16 cellular contexts compared by ENCODE assay signal in genomic region chr10:126239844-126240243, GRCh38.
DNase-seq lines count a peak whose midpoint lies in the region; ATAC-seq and TF ChIP-seq lines count a peak whose summit lies in the region.
"Had no signal": no experiment of that assay in that cellular context is flagged by ENCODE, and none has a peak within 500 bp of the region (broad histone marks: within the 10 kb centered on the region; RNA-seq: fewer than 3 reads in every experiment).

No MANE protein-coding gene starts in this region.

- H3K27me3 ChIP-seq in HCT116 (ENCODE audit: insufficient read depth, low read length) (peaks cover 36% of the 10 kb centered on the region; the same call in 1 of the 2 replicates), endodermal cell (ENCODE audit: control insufficient read depth, insufficient read depth, low read length, poor library complexity, severe bottlenecking) (no peaks in the 10 kb centered on the region)
- H3K27me3 ChIP-seq: Peyer's patch had no signal

- no peaks in the 10 kb centered on the region for H3K36me3 Mint-ChIP-seq in endodermal cell (ENCODE audit: low read depth)
- no peaks in the 10 kb centered on the region for H3K36me3 Mint-ChIP-seq in stimulated activated effector memory CD8-positive, alpha-beta T cell treated with anti-CD3 and anti-CD28 coated beads, Interleukin-12 subunit alpha, Interleukin-12 subunit beta, amount 100 ng/mL, for 72 hours
- no peaks in the 10 kb centered on the region for H3K36me3 Mint-ChIP-seq in activated T-cell treated with anti-CD3 and anti-CD28 coated beads, Interleukin-2, amount 50 U/mL, for 4 hours (ENCODE audit: insufficient read depth)
- H3K36me3 Mint-ChIP-seq: CD4-positive, CD25-positive, alpha-beta regulatory T cell had no signal

- H3K27ac ChIP-seq in HCT116 (ENCODE audit: low read depth, low read length), result no peak overlapping the region
- H3K27ac ChIP-seq in endodermal cell (ENCODE audit: low read depth, low read length), result no peak overlapping the region
- H3K27ac ChIP-seq: Peyer's patch had no signal

- no peaks in the 10 kb centered on the region for H4K20me1 ChIP-seq in HCT116 (ENCODE audit: insufficient read depth)

- no peak overlapping the region for H2AFZ ChIP-seq in HCT116 (ENCODE audit: low read depth, low read length, poor library complexity, severe bottlenecking)

- ATAC-seq in HCT116 (0 out of 2 replicates have a peak, but pooled peaks have one; percentile 34), HG03025 (IDR thresholded peaks at IDR 0.05; ENCODE audit: low FRiP score, unreplicated experiment) (no peak)
- peak; percentile 39 for ATAC-seq in stimulated activated effector memory CD8-positive, alpha-beta T cell treated with anti-CD3 and anti-CD28 coated beads, Interleukin-12 subunit alpha, Interleukin-12 subunit beta, amount 100 ng/mL, for 72 hours
- ATAC-seq in activated T-cell treated with anti-CD3 and anti-CD28 coated beads, Interleukin-2, amount 50 U/mL, for 4 hours, result no peak
- ATAC-seq: SK-N-SH treated with all-trans-retinoic acid at 6 μM for 48 hours had no signal

- H3K79me2 ChIP-seq in HCT116 (ENCODE audit: insufficient read depth, low read length), result no peaks in the 10 kb centered on the region

- CTCF ChIA-PET in HCT116 (lab: Charles Lee), result no interaction called here

- RAD21 ChIA-PET in HCT116 (lab: Charles Lee; ENCODE audit: low non-redundant PET in 1 of 2, low total read pairs in 2 of 2, uncharacterized antibody in 2 of 2, unreplicated experiment in 2 of 2), result no interaction called here

- BruUV-seq in HCT116 (replicated peaks; lab: Mats Ljungman, UMichigan), result no TSS peak

- H3K27me3 Mint-ChIP-seq in endodermal cell (ENCODE audit: insufficient read depth), result no peaks in the 10 kb centered on the region
- H3K27me3 Mint-ChIP-seq in activated T-cell treated with anti-CD3 and anti-CD28 coated beads, Interleukin-2, amount 50 U/mL, for 4 hours (ENCODE audit: low read depth), result peaks cover 2% of the 10 kb centered on the region
- H3K27me3 Mint-ChIP-seq: IgD-negative memory B cell had no signal

- H3K4me3 ChIP-seq in HCT116 (replicated peaks in 1 of 2; ENCODE audit: low read depth in 1 of 2, low read length in 2 of 2) (no peak overlapping the region), endodermal cell (ENCODE audit: low read length) (no peak overlapping the region)
- H3K4me3 ChIP-seq: Peyer's patch had no signal

- no peak for TF ChIP-seq CTCF in HCT116 (IDR thresholded peaks at IDR 0.05 in 2 of 3, conservative IDR thresholded peaks at IDR 0.05 in 1 of 3; ENCODE audit: borderline replicate concordance in 1 of 3, insufficient read depth in 1 of 3, low read depth in 2 of 3, low read length in 2 of 3)
- no peak for TF ChIP-seq CTCF in endodermal cell (conservative IDR thresholded peaks at IDR 0.05)

- no peak for TF ChIP-seq RAD21 in HCT116 (IDR thresholded peaks at IDR 0.05; ENCODE audit: low read depth)

- H3K9me3 ChIP-seq in HCT116 (ENCODE audit: control insufficient read depth in 1 of 2, insufficient read depth in 1 of 2, low read depth in 1 of 2, low read length in 2 of 2), result no peaks in the 10 kb centered on the region
- H3K9me3 ChIP-seq in endodermal cell (ENCODE audit: control insufficient read depth, low read length), result no peaks in the 10 kb centered on the region
- H3K9me3 ChIP-seq: Peyer's patch had no signal

- H3K36me3 ChIP-seq in HCT116 (ENCODE audit: control insufficient read depth in 1 of 2, insufficient read depth in 2 of 2, low read length in 2 of 2), result no peaks in the 10 kb centered on the region
- H3K36me3 ChIP-seq in endodermal cell (ENCODE audit: control insufficient read depth, insufficient read depth, low read length), result no peaks in the 10 kb centered on the region
- H3K36me3 ChIP-seq: Peyer's patch had no signal

- no peak overlapping the region for H3K27ac Mint-ChIP-seq in endodermal cell
- no peak overlapping the region for H3K27ac Mint-ChIP-seq in stimulated activated effector memory CD8-positive, alpha-beta T cell treated with anti-CD3 and anti-CD28 coated beads, Interleukin-12 subunit alpha, Interleukin-12 subunit beta, amount 100 ng/mL, for 72 hours
- H3K27ac Mint-ChIP-seq: CD4-positive, CD25-positive, alpha-beta regulatory T cell; IgD-negative memory B cell had no signal

- POLR2A ChIA-PET in HCT116 (lab: Charles Lee), result no interaction called here

- WGBS in endodermal cell (ENCODE audit: insufficient coverage in 1 of 2, insufficient read length in 1 of 2), 2 experiments, result 92 to 96% methylated on average over 8 of the region's 8 CpGs

- H3K4me3 Mint-ChIP-seq in endodermal cell, result no peak overlapping the region
- no peak overlapping the region for H3K4me3 Mint-ChIP-seq in stimulated activated effector memory CD8-positive, alpha-beta T cell treated with anti-CD3 and anti-CD28 coated beads, Interleukin-12 subunit alpha, Interleukin-12 subunit beta, amount 100 ng/mL, for 72 hours
- no peak overlapping the region for H3K4me3 Mint-ChIP-seq in activated T-cell treated with anti-CD3 and anti-CD28 coated beads, Interleukin-2, amount 50 U/mL, for 4 hours
- H3K4me3 Mint-ChIP-seq: CD4-positive, CD25-positive, alpha-beta regulatory T cell; IgD-negative memory B cell had no signal

- no peak for TF ChIP-seq POLR2A in HCT116 (IDR thresholded peaks at IDR 0.05; ENCODE audit: borderline replicate concordance, extremely low read depth, insufficient read depth, insufficient read length)

- H3K9me2 ChIP-seq in HCT116 (ENCODE audit: insufficient read depth), result no peaks in the 10 kb centered on the region

- H3K9ac ChIP-seq in HCT116 (ENCODE audit: low read length) (no peak overlapping the region), endodermal cell (ENCODE audit: extremely low read depth, low read length, poor library complexity, severe bottlenecking) (no peak overlapping the region)

- no peak overlapping the region for H3K4me2 ChIP-seq in HCT116 (ENCODE audit: low read length)

- intact Hi-C loops in HCT116 (cut with micrococcal nuclease), result no loop called here

- no peaks in the 10 kb centered on the region for H3K4me1 Mint-ChIP-seq in endodermal cell
- peaks cover 6% of the 10 kb centered on the region for H3K4me1 Mint-ChIP-seq in stimulated activated effector memory CD8-positive, alpha-beta T cell treated with anti-CD3 and anti-CD28 coated beads, Interleukin-12 subunit alpha, Interleukin-12 subunit beta, amount 100 ng/mL, for 72 hours
- no peaks in the 10 kb centered on the region for H3K4me1 Mint-ChIP-seq in activated T-cell treated with anti-CD3 and anti-CD28 coated beads, Interleukin-2, amount 50 U/mL, for 4 hours (ENCODE audit: low read depth)
- H3K4me1 Mint-ChIP-seq: CD4-positive, CD25-positive, alpha-beta regulatory T cell; IgD-negative memory B cell had no signal

- DNase-seq in HCT116 (ENCODE audit: low read depth, low spot score) (no peak), SHP77 treated with DMSO at 0.1 percent for 48 hours (lab: John Stamatoyannopoulos, UW) (peak; percentile 40), endodermal cell (peak; percentile 35), AG08396 (ENCODE audit: low spot score) (no peak)
- DNase-seq in stimulated activated effector memory CD8-positive, alpha-beta T cell treated with anti-CD3 and anti-CD28 coated beads, Interleukin-12 subunit alpha, Interleukin-12 subunit beta, amount 100 ng/mL, for 72 hours (ENCODE audit: low spot score in 2 of 2), result no peak
- DNase-seq in activated T-cell treated with anti-CD3 and anti-CD28 coated beads, Interleukin-2, amount 50 U/mL, for 4 hours, result no peak
- DNase-seq: AML-193; CD4-positive, CD25-positive, alpha-beta regulatory T cell; H7; Kasumi-1; NCI-H1105 treated with DMSO at 0.1 percent for 48 hours; NCI-H1930; Peyer's patch had no signal

- no peaks in the 10 kb centered on the region for H3K4me1 ChIP-seq in HCT116 (ENCODE audit: control insufficient read depth in 1 of 2, insufficient read depth in 2 of 2, low read length in 2 of 2)
- H3K4me1 ChIP-seq in endodermal cell (ENCODE audit: control insufficient read depth, insufficient read depth, low read length), result no peaks in the 10 kb centered on the region
- H3K4me1 ChIP-seq: Peyer's patch had no signal

- no peaks in the 10 kb centered on the region for H3K9me3 Mint-ChIP-seq in endodermal cell
- H3K9me3 Mint-ChIP-seq in stimulated activated effector memory CD8-positive, alpha-beta T cell treated with anti-CD3 and anti-CD28 coated beads, Interleukin-12 subunit alpha, Interleukin-12 subunit beta, amount 100 ng/mL, for 72 hours, result no peaks in the 10 kb centered on the region
- H3K9me3 Mint-ChIP-seq in activated T-cell treated with anti-CD3 and anti-CD28 coated beads, Interleukin-2, amount 50 U/mL, for 4 hours, result peaks cover 12% of the 10 kb centered on the region

TF ChIP-seq in HCT116, 20 proteins besides CTCF, POLR2A, EP300 and RAD21 (continues in another document):
- TF ChIP-seq SRF (IDR thresholded peaks at IDR 0.05; ENCODE audit: low read depth) (no peak), ELF1 (IDR thresholded peaks at IDR 0.05; ENCODE audit: borderline replicate concordance, low read depth) (no peak), MAX (IDR thresholded peaks at IDR 0.05) (no peak), SP1 (IDR thresholded peaks at IDR 0.05; ENCODE audit: low read depth) (no peak), ZNF274 (IDR thresholded peaks at IDR 0.05; ENCODE audit: low read depth, low read length) (no peak), EZH2 (IDR thresholded peaks at IDR 0.05) (no peak), CEBPB (IDR thresholded peaks at IDR 0.05; ENCODE audit: low read depth) (no peak), ZFX (IDR thresholded peaks at IDR 0.05) (no peak), SIN3A (IDR thresholded peaks at IDR 0.05; ENCODE audit: low read depth) (no peak)
- TF ChIP-seq, protein P1, sequence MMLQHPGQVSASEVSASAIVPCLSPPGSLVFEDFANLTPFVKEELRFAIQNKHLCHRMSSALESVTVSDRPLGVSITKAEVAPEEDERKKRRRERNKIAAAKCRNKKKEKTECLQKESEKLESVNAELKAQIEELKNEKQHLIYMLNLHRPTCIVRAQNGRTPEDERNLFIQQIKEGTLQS (IDR thresholded peaks at IDR 0.05), result no peak

Comparison
In these comparisons a context has a peak if more than half of its experiments do, and no peak if none do; other contexts are left out.
1. ATAC-seq: peak in HCT116 (single experiment) and stimulated activated effector memory CD8-positive, alpha-beta T cell treated with anti-CD3 and anti-CD28 coated beads, Interleukin-12 subunit alpha, Interleukin-12 subunit beta, amount 100 ng/mL, for 72 hours (single experiment); none in HG03025 (single experiment) and activated T-cell treated with anti-CD3 and anti-CD28 coated beads, Interleukin-2, amount 50 U/mL, for 4 hours (0 of 2).
2. DNase-seq: peak in SHP77 treated with DMSO at 0.1 percent for 48 hours (single experiment) and endodermal cell (single experiment); none in HCT116 (single experiment), stimulated activated effector memory CD8-positive, alpha-beta T cell treated with anti-CD3 and anti-CD28 coated beads, Interleukin-12 subunit alpha, Interleukin-12 subunit beta, amount 100 ng/mL, for 72 hours (0 of 2), AG08396 (single experiment) and activated T-cell treated with anti-CD3 and anti-CD28 coated beads, Interleukin-2, amount 50 U/mL, for 4 hours (single experiment).